In the genomic region with DNA sequence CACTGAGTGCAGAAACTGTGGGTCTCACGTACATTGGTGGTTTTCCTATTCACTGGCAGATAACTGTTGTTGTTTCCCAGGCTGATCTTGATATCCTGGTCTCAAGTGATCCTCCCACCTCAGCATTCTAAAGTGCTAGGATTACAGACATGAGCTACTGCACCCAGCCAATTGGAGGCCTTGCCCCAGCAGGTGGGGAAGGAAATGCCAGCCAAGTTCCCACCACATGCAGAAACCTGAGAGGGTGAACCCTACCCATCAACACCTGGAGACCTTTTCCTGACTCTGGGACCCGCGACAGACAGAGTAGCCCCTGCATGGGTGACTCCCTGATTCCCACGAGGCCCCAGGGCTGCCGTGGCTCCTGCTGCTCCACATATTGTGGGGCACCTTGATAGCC, we compare ENCODE assay signal across 31 cellular contexts.
"Had no signal": no experiment of that assay in that cellular context is flagged by ENCODE, and none has a peak within 500 bp of the region (broad histone marks: within the 10 kb centered on the region; RNA-seq: fewer than 3 reads in every experiment).

No MANE protein-coding gene starts in this region.

- H3K27me3 ChIP-seq: ascending aorta, body of pancreas, MG63, Peyer's patch had no signal

- H3K27ac Mint-ChIP-seq: activated B cell treated with CpG ODN at 0.5 μM for 24 hours; activated CD4-positive, alpha-beta T cell treated with anti-CD3 and anti-CD28 coated beads, Interleukin-2, amount 10 ng/mL, durations not matched to agents 24 days and 14 days; activated CD8-positive, alpha-beta memory T cell treated with anti-CD3 and anti-CD28 coated beads, Interleukin-2, amount 10 ng/mL, durations not matched to agents 7 days and 5 days; activated naive CD4-positive, alpha-beta T cell treated with anti-CD3 and anti-CD28 coated beads, Interleukin-2, amount 50 U/mL, for 72 hours; activated naive CD8-positive, alpha-beta T cell treated with anti-CD3 and anti-CD28 coated beads, Interleukin-2, amount 50 U/mL, for 24 hours; activated T-cell treated with anti-CD3 and anti-CD28 coated beads, Interleukin-2, amount 50 U/mL, for 24 hours; activated T-helper 1 cell treated with anti-CD3 and anti-CD28 coated beads, Interleukin-12 subunit alpha, Interleukin-12 subunit beta, Interleukin-2, Interleukin-4 antibody, amounts not matched to agents 30 ng/mL and 10 ng/mL and 1 ng/mL, durations not matched to agents 14 hours and 24 hours and 36 hours; T-helper 17 cell had no signal

- H3K27ac ChIP-seq: ascending aorta, body of pancreas, coronary artery, Peyer's patch had no signal

- H3K36me3 ChIP-seq: ascending aorta, MG63 had no signal

- H3K36me3 Mint-ChIP-seq: activated CD8-positive, alpha-beta memory T cell treated with anti-CD3 and anti-CD28 coated beads, Interleukin-2, amount 10 ng/mL, durations not matched to agents 7 days and 5 days; activated naive CD4-positive, alpha-beta T cell treated with anti-CD3 and anti-CD28 coated beads, Interleukin-2, amount 50 U/mL, for 72 hours had no signal

- DNase-seq: activated B cell treated with CpG ODN at 0.5 μM for 24 hours; activated CD4-positive, alpha-beta T cell treated with anti-CD3 and anti-CD28 coated beads for 1 hour; activated CD4-positive, alpha-beta T cell treated with anti-CD3 and anti-CD28 coated beads, Interleukin-2, amount 10 ng/mL, durations not matched to agents 24 days and 14 days; activated CD4-positive, alpha-beta T cell treated with anti-CD3 and anti-CD28 coated beads, Interleukin-2, amount 50 U/mL, for 48 hours; activated CD8-positive, alpha-beta memory T cell treated with anti-CD3 and anti-CD28 coated beads, Interleukin-2, amount 10 ng/mL, durations not matched to agents 7 days and 5 days; activated effector memory CD4-positive, alpha-beta T cell treated with Interleukin-2 at 50 U/mL for 16 hours; activated naive CD4-positive, alpha-beta T cell treated with Interleukin-2 at 50 U/mL for 16 hours; activated naive CD8-positive, alpha-beta T cell treated with anti-CD3 and anti-CD28 coated beads, Interleukin-2, amount 50 U/mL, for 24 hours; activated T-cell treated with anti-CD3 and anti-CD28 coated beads, Interleukin-2, amount 50 U/mL, for 24 hours; amniotic stem cell; body of pancreas; central memory CD4-positive, alpha-beta T cell; MG63; MV-4-11; NCI-H1105 treated with DMSO at 0.1 percent for 48 hours; NCI-H1436 treated with DMSO at 0.1 percent for 48 hours; NCI-H187; NCI-H2081; NCI-H2227 treated with DMSO at 0.1 percent for 48 hours; NCI-H446 treated with DMSO at 0.1 percent for 48 hours; NCI-H526 treated with DMSO at 0.1 percent for 48 hours; NK-92 treated with Interleukin-12 subunit alpha and Interleukin-12 subunit beta, amount 100 ng/mL, for 24 hours; OCI-M1; Peyer's patch; SHP77 treated with DMSO at 0.1 percent for 48 hours; T-helper 17 cell; T-helper 9 cell had no signal

- H3K4me3 Mint-ChIP-seq: activated B cell treated with CpG ODN at 0.5 μM for 24 hours; activated CD4-positive, alpha-beta T cell treated with anti-CD3 and anti-CD28 coated beads, Interleukin-2, amount 10 ng/mL, durations not matched to agents 24 days and 14 days; activated CD8-positive, alpha-beta memory T cell treated with anti-CD3 and anti-CD28 coated beads, Interleukin-2, amount 10 ng/mL, durations not matched to agents 7 days and 5 days; activated naive CD8-positive, alpha-beta T cell treated with anti-CD3 and anti-CD28 coated beads, Interleukin-2, amount 50 U/mL, for 24 hours; activated T-cell treated with anti-CD3 and anti-CD28 coated beads, Interleukin-2, amount 50 U/mL, for 24 hours; activated T-helper 1 cell treated with anti-CD3 and anti-CD28 coated beads, Interleukin-12 subunit alpha, Interleukin-12 subunit beta, Interleukin-2, Interleukin-4 antibody, amounts not matched to agents 30 ng/mL and 10 ng/mL and 1 ng/mL, durations not matched to agents 14 hours and 24 hours and 36 hours; T-helper 17 cell had no signal

- H3K9me3 ChIP-seq: ascending aorta, body of pancreas, MG63, Peyer's patch had no signal

- H3K4me3 ChIP-seq: ascending aorta, body of pancreas, coronary artery, MG63, Peyer's patch had no signal

- H3K4me1 Mint-ChIP-seq: activated B cell treated with CpG ODN at 0.5 μM for 24 hours; activated CD4-positive, alpha-beta T cell treated with anti-CD3 and anti-CD28 coated beads, Interleukin-2, amount 10 ng/mL, durations not matched to agents 24 days and 14 days; activated CD8-positive, alpha-beta memory T cell treated with anti-CD3 and anti-CD28 coated beads, Interleukin-2, amount 10 ng/mL, durations not matched to agents 7 days and 5 days; activated naive CD8-positive, alpha-beta T cell treated with anti-CD3 and anti-CD28 coated beads, Interleukin-2, amount 50 U/mL, for 24 hours; T-helper 17 cell had no signal

- ATAC-seq: activated CD8-positive, alpha-beta memory T cell treated with anti-CD3 and anti-CD28 coated beads, Interleukin-2, amount 10 ng/mL, durations not matched to agents 7 days and 5 days; activated naive CD4-positive, alpha-beta T cell treated with anti-CD3 and anti-CD28 coated beads, Interleukin-2, amount 50 U/mL, for 72 hours; activated naive CD8-positive, alpha-beta T cell treated with anti-CD3 and anti-CD28 coated beads, Interleukin-2, amount 50 U/mL, for 24 hours; body of pancreas; T-helper 17 cell had no signal

- H3K4me1 ChIP-seq: ascending aorta, body of pancreas, Peyer's patch had no signal

- H3K9me3 Mint-ChIP-seq: activated B cell treated with CpG ODN at 0.5 μM for 24 hours; activated CD4-positive, alpha-beta T cell treated with anti-CD3 and anti-CD28 coated beads, Interleukin-2, amount 10 ng/mL, durations not matched to agents 24 days and 14 days; activated naive CD4-positive, alpha-beta T cell treated with anti-CD3 and anti-CD28 coated beads, Interleukin-2, amount 50 U/mL, for 72 hours; activated naive CD8-positive, alpha-beta T cell treated with anti-CD3 and anti-CD28 coated beads, Interleukin-2, amount 50 U/mL, for 24 hours; activated T-cell treated with anti-CD3 and anti-CD28 coated beads, Interleukin-2, amount 50 U/mL, for 24 hours; activated T-helper 1 cell treated with anti-CD3 and anti-CD28 coated beads, Interleukin-12 subunit alpha, Interleukin-12 subunit beta, Interleukin-2, Interleukin-4 antibody, amounts not matched to agents 30 ng/mL and 10 ng/mL and 1 ng/mL, durations not matched to agents 14 hours and 24 hours and 36 hours had no signal
